Comparison of ENCODE assay signal across 12 cellular contexts in the genomic region with DNA sequence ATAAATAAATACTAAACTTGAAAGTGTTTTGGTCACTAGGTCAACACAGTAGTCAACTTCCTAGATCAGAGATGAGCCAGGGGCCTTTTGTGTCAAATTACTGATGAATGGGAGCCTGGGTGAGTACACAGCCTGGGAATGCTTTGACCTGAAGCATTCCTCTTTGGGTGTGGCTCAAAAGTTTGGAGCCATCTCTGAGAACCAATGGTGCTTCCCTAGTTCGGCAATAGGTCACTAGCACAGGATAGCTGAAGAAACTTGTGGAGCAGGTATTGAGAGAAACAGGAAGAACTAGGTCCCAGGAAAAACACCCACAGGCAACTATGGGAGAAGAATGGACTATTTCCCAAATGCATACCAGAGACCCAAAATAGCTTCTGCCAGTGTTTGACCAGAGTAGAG. TPM values are rescaled to one million over a fixed set of nuclear protein-coding genes. Genes with fewer than 3 reads are reported as not detected.
A peak's percentile ranks its signal among the peaks of the same experiment; 100 is the strongest.
DNase-seq lines count a peak whose midpoint lies in the region; ATAC-seq and TF ChIP-seq lines count a peak whose summit lies in the region.
"Had no signal": no experiment of that assay in that cellular context is flagged by ENCODE, and none has a peak within 500 bp of the region (broad histone marks: within the 10 kb centered on the region; RNA-seq: fewer than 3 reads in every experiment).

No MANE protein-coding gene starts in this region.

- H4K20me1 ChIP-seq in GM23248 (ENCODE audit: insufficient read depth) (no peaks in the 10 kb centered on the region), PC-9 (ENCODE audit: insufficient read depth) (no peaks in the 10 kb centered on the region)

- in situ Hi-C loops in GM23248 (cut with MboI) = no loop called here

- H3K9me3 Mint-ChIP-seq in activated naive CD8-positive, alpha-beta T cell treated with anti-CD3 and anti-CD28 coated beads, Interleukin-2, amount 50 U/mL, for 24 hours = no peaks in the 10 kb centered on the region
- H3K9me3 Mint-ChIP-seq: activated CD4-positive, alpha-beta T cell treated with anti-CD3 and anti-CD28 coated beads, Interleukin-2, amount 10 ng/mL, durations not matched to agents 7 days and 5 days; neural crest cell had no signal

- CTCF ChIA-PET in PC-9 (lab: Charles Lee) = interaction anchor here (0.6 to 1.6 kb wide), 7 partner anchors 10 to 173 kb away, joined by 3 to 8 read pairs (median 3); no protein-coding TSS in a partner anchor

- peak overlapping the region; percentile 84 for H3K27ac ChIP-seq in GM23248
- H3K27ac ChIP-seq in PC-9 = peak overlapping the region; percentile 98
- H3K27ac ChIP-seq: colonic mucosa had no signal

- 71 to 89% methylated on average over 1 of the region's 1 CpG for WGBS in GM23248 (ENCODE audit: low coverage in 1 of 2, low lambda C conversion rate in 2 of 2, missing lambda C conversion rate in 2 of 2), 2 experiments

- no peak overlapping the region for H2AFZ ChIP-seq in GM23248
- H2AFZ ChIP-seq in PC-9 = no peak overlapping the region

- H3F3A ChIP-seq in GM23248 (ENCODE audit: insufficient read depth) = peaks cover 46% of the 10 kb centered on the region
- peaks cover 69% of the 10 kb centered on the region for H3F3A ChIP-seq in PC-9 (ENCODE audit: insufficient read depth, low read depth)

- H3K9ac ChIP-seq in GM23248 = no peak overlapping the region

- BruUV-seq in PC-9 (replicated peaks; lab: Mats Ljungman, UMichigan) = no TSS peak

- H3K4me1 Mint-ChIP-seq in activated naive CD8-positive, alpha-beta T cell treated with anti-CD3 and anti-CD28 coated beads, Interleukin-2, amount 50 U/mL, for 24 hours = peaks cover 9% of the 10 kb centered on the region

- no peak for TF ChIP-seq CTCF in PC-9 (conservative IDR thresholded peaks at IDR 0.05)

- peaks cover 1% of the 10 kb centered on the region for H3K36me3 Mint-ChIP-seq in activated naive CD8-positive, alpha-beta T cell treated with anti-CD3 and anti-CD28 coated beads, Interleukin-2, amount 50 U/mL, for 24 hours (ENCODE audit: low read depth)

- H3K79me2 ChIP-seq in GM23248 (ENCODE audit: insufficient read depth) = no peaks in the 10 kb centered on the region
- H3K79me2 ChIP-seq in PC-9 (ENCODE audit: low read depth) = peaks cover 92% of the 10 kb centered on the region

- POLR2A ChIA-PET in PC-9 (lab: Charles Lee; ENCODE audit: unreplicated experiment) = interaction anchor here (0.5 to 2.0 kb wide), 4 partner anchors 11 to 132 kb away, joined by 3 to 9 read pairs (median 6); no protein-coding TSS in a partner anchor

- no peaks in the 10 kb centered on the region for H3K27me3 Mint-ChIP-seq in activated naive CD8-positive, alpha-beta T cell treated with anti-CD3 and anti-CD28 coated beads, Interleukin-2, amount 50 U/mL, for 24 hours
- H3K27me3 Mint-ChIP-seq: activated CD4-positive, alpha-beta T cell treated with anti-CD3 and anti-CD28 coated beads, Interleukin-2, amount 10 ng/mL, durations not matched to agents 7 days and 5 days had no signal

- H3K27me3 ChIP-seq in GM23248 (replicated peaks; ENCODE audit: insufficient read depth) = no peaks in the 10 kb centered on the region
- no peaks in the 10 kb centered on the region for H3K27me3 ChIP-seq in PC-9 (ENCODE audit: insufficient read depth, low read depth)
- H3K27me3 ChIP-seq: colonic mucosa had no signal

- no peak overlapping the region for H3K27ac Mint-ChIP-seq in activated naive CD8-positive, alpha-beta T cell treated with anti-CD3 and anti-CD28 coated beads, Interleukin-2, amount 50 U/mL, for 24 hours
- H3K27ac Mint-ChIP-seq: activated CD4-positive, alpha-beta T cell treated with anti-CD3 and anti-CD28 coated beads, Interleukin-2, amount 10 ng/mL, durations not matched to agents 7 days and 5 days had no signal

- H3K9me2 ChIP-seq in GM23248 (ENCODE audit: insufficient read depth) (no peaks in the 10 kb centered on the region), PC-9 (ENCODE audit: insufficient read depth) (no peaks in the 10 kb centered on the region)

- H3K4me2 ChIP-seq in GM23248 (ENCODE audit: unreplicated experiment) (peak overlapping the region; percentile 25), PC-9 (peak overlapping the region; percentile 74)

- H3K9me3 ChIP-seq in GM23248 (ENCODE audit: low read depth) = no peaks in the 10 kb centered on the region
- H3K9me3 ChIP-seq in PC-9 (ENCODE audit: insufficient read depth, low read depth) = no peaks in the 10 kb centered on the region
- H3K9me3 ChIP-seq: colonic mucosa had no signal

- H3K4me1 ChIP-seq in GM23248 (ENCODE audit: insufficient read depth) = peaks cover 51% of the 10 kb centered on the region
- H3K4me1 ChIP-seq in PC-9 (replicated peaks; ENCODE audit: insufficient read depth) = peaks cover 93% of the 10 kb centered on the region

- H3K4me3 ChIP-seq in GM23248 = no peak overlapping the region
- no peak overlapping the region for H3K4me3 ChIP-seq in PC-9
- H3K4me3 ChIP-seq: colonic mucosa had no signal

- intact Hi-C loops in PC-9 (cut with micrococcal nuclease; ENCODE audit: unreplicated experiment) = loop anchor here (1.0 to 2.0 kb wide), 7 partner anchors 12 to 245 kb away; no protein-coding TSS in a partner anchor

- H3K4me3 Mint-ChIP-seq in activated naive CD8-positive, alpha-beta T cell treated with anti-CD3 and anti-CD28 coated beads, Interleukin-2, amount 50 U/mL, for 24 hours = no peak overlapping the region
- H3K4me3 Mint-ChIP-seq: activated CD4-positive, alpha-beta T cell treated with anti-CD3 and anti-CD28 coated beads, Interleukin-2, amount 10 ng/mL, durations not matched to agents 7 days and 5 days; neural crest cell had no signal

- DNase-seq in GM23248 (peak; percentile 47), PC-9 (peak; percentile 91 to 100), iPS DF 19.7 (ENCODE audit: low read depth, low spot score) (peak; percentile 50), renal cortical epithelial cell (ENCODE audit: low read depth) (peak; percentile 83), GM19240 (ENCODE audit: insufficient read length, low spot score) (no peak), NCI-H524 treated with DMSO at 0.1 percent for 48 hours (lab: John Stamatoyannopoulos, UW) (no peak), CD1c-positive myeloid dendritic cell (ENCODE audit: extremely low spot score) (no peak)
- DNase-seq in activated naive CD8-positive, alpha-beta T cell treated with anti-CD3 and anti-CD28 coated beads, Interleukin-2, amount 50 U/mL, for 24 hours = no peak
- DNase-seq: activated CD4-positive, alpha-beta T cell treated with anti-CD3 and anti-CD28 coated beads, Interleukin-2, amount 10 ng/mL, durations not matched to agents 7 days and 5 days; colonic mucosa; stimulated activated CD4-positive, alpha-beta T cell treated with anti-CD3 and anti-CD28 coated beads, Interleukin-2, amount 100 ng/mL, for 24 hours had no signal

- no peak for ATAC-seq in activated naive CD8-positive, alpha-beta T cell treated with anti-CD3 and anti-CD28 coated beads, Interleukin-2, amount 50 U/mL, for 24 hours

- no peaks in the 10 kb centered on the region for H3K36me3 ChIP-seq in GM23248 (ENCODE audit: low read depth)
- peaks cover 29% of the 10 kb centered on the region; the same call in 1 of the 2 replicates for H3K36me3 ChIP-seq in PC-9 (ENCODE audit: low read depth)
- H3K36me3 ChIP-seq: colonic mucosa had no signal

RNA-seq across cellular contexts. Expression of a gene that starts 56.6 kb away (rescaled TPM):
- total RNA-seq in GM23248 (2014; rRNA removed; shearing (Covaris generic)) = 67.2 and 83.0 TPM in 2 replicates
- 35.7 and 37.4 TPM in 2 replicates for polyA plus RNA-seq in GM23248 (2016; fragmentation: Nextera tagmentation; extraction: Ambion mirVana)
- total RNA-seq in PC-9 (2021) = 44.4 and 50.4 TPM in 2 replicates
- 3.1 and 29.6 TPM in 2 replicates for total RNA-seq in renal cortical epithelial cell

Comparison
In these comparisons a context has a peak if more than half of its experiments do, and no peak if none do; other contexts are left out.
1. DNase-seq: peak in GM23248 (single experiment), PC-9 (2 of 2), iPS DF 19.7 (single experiment) and renal cortical epithelial cell (single experiment); none in GM19240 (single experiment), NCI-H524 treated with DMSO at 0.1 percent for 48 hours (single experiment), CD1c-positive myeloid dendritic cell (single experiment) and activated naive CD8-positive, alpha-beta T cell treated with anti-CD3 and anti-CD28 coated beads, Interleukin-2, amount 50 U/mL, for 24 hours (single experiment).